In genomic region chr20:63842258-63842657, GRCh38 we compare ENCODE assay signal across 26 cellular contexts. TPM values are rescaled to one million over a fixed set of nuclear protein-coding genes. Genes with fewer than 3 reads are reported as not detected.
DNase-seq lines count a peak whose midpoint lies in the region; ATAC-seq and TF ChIP-seq lines count a peak whose summit lies in the region.
"Had no signal": no experiment of that assay in that cellular context is flagged by ENCODE, and none has a peak within 500 bp of the region (broad histone marks: within the 10 kb centered on the region; RNA-seq: fewer than 3 reads in every experiment).

No MANE protein-coding gene starts in this region.

- H3K4me3 Mint-ChIP-seq in activated naive CD4-positive, alpha-beta T cell treated with anti-CD3 and anti-CD28 coated beads, Interleukin-2, amount 50 U/mL, for 24 hours: no peak overlapping the region
- H3K4me3 Mint-ChIP-seq in central memory CD8-positive, alpha-beta T cell: no peak overlapping the region
- H3K4me3 Mint-ChIP-seq in naive B cell: peak overlapping the region in 7 of 8 donors; percentile 16 to 83 (median 54)
- H3K4me3 Mint-ChIP-seq in CD4-positive, alpha-beta T cell: no peak overlapping the region
- H3K4me3 Mint-ChIP-seq: GM23338 had no signal

- CTCF ChIA-PET in CD4-positive, alpha-beta T cell (lab: Charles Lee): no interaction called here

- H3K27me3 ChIP-seq in CD4-positive, alpha-beta T cell (ENCODE audit: control insufficient read depth, insufficient read depth, low read length): peaks cover 47% of the 10 kb centered on the region

- DNase-seq in activated naive CD4-positive, alpha-beta T cell treated with anti-CD3 and anti-CD28 coated beads, Interleukin-2, amount 50 U/mL, for 72 hours (ENCODE audit: low spot score in 2 of 2): no peak
- no peak for DNase-seq in central memory CD8-positive, alpha-beta T cell (ENCODE audit: low spot score in 2 of 2)
- DNase-seq in naive B cell: peak; percentile 53
- DNase-seq in NCI-H1417 treated with DMSO at 0.1 percent for 48 hours (lab: John Stamatoyannopoulos, UW): no peak
- no peak for DNase-seq in cardiac septum (ENCODE audit: low spot score)
- no peak for DNase-seq in CD4-positive, alpha-beta T cell
- DNase-seq: AML-193, DMS79, HCEC 1CT, MV-4-11, NCI-H1105 treated with DMSO at 0.1 percent for 48 hours, NCI-H1694, NCI-H2081 treated with DMSO at 0.1 percent for 48 hours, NCI-H446, NCI-H526, PC-3, Right ventricle myocardium superior had no signal

- no peaks in the 10 kb centered on the region for H3K36me3 Mint-ChIP-seq in activated naive CD4-positive, alpha-beta T cell treated with anti-CD3 and anti-CD28 coated beads, Interleukin-2, amount 50 U/mL, for 24 hours
- H3K36me3 Mint-ChIP-seq in activated naive CD4-positive, alpha-beta T cell treated with anti-CD3 and anti-CD28 coated beads, Interleukin-2, amount 50 U/mL, for 72 hours: no peaks in the 10 kb centered on the region
- H3K36me3 Mint-ChIP-seq in central memory CD8-positive, alpha-beta T cell (ENCODE audit: insufficient read depth): no peaks in the 10 kb centered on the region
- H3K36me3 Mint-ChIP-seq in naive B cell: no peaks in the 10 kb centered on the region
- no peaks in the 10 kb centered on the region for H3K36me3 Mint-ChIP-seq in CD4-positive, alpha-beta T cell (ENCODE audit: low read depth)

- H3K27ac Mint-ChIP-seq in activated naive CD4-positive, alpha-beta T cell treated with anti-CD3 and anti-CD28 coated beads, Interleukin-2, amount 50 U/mL, for 24 hours: peak overlapping the region; percentile 8
- H3K27ac Mint-ChIP-seq in activated naive CD4-positive, alpha-beta T cell treated with anti-CD3 and anti-CD28 coated beads, Interleukin-2, amount 50 U/mL, for 72 hours: no peak overlapping the region
- peak overlapping the region; percentile 29 for H3K27ac Mint-ChIP-seq in central memory CD8-positive, alpha-beta T cell (ENCODE audit: low read depth)
- peak overlapping the region in 3 of 6 donors; percentile 34 to 82 (median 62) for H3K27ac Mint-ChIP-seq in naive B cell
- no peak overlapping the region for H3K27ac Mint-ChIP-seq in CD4-positive, alpha-beta T cell
- H3K27ac Mint-ChIP-seq: GM23338, IgD-negative memory B cell had no signal

- no peak for ATAC-seq in activated naive CD4-positive, alpha-beta T cell treated with anti-CD3 and anti-CD28 coated beads, Interleukin-2, amount 50 U/mL, for 72 hours
- no peak for ATAC-seq in central memory CD8-positive, alpha-beta T cell (replicated peaks; ENCODE audit: extremely low read depth, poor library complexity, severe bottlenecking)
- ATAC-seq in naive B cell (ENCODE audit: low read depth in 2 of 2) (peak; percentile 76 to 88), HG03378 (IDR thresholded peaks at IDR 0.05; ENCODE audit: unreplicated experiment) (no peak)
- ATAC-seq in CD4-positive, alpha-beta T cell (ENCODE audit: poor library complexity): no peak
- ATAC-seq: GM23338, PC-3 had no signal

- intact Hi-C loops in cardiac septum (cut with DNase I): no loop called here
- intact Hi-C loops in CD4-positive, alpha-beta T cell (cut with DNase I, micrococcal nuclease): no loop called here

- H3K27me3 Mint-ChIP-seq in activated naive CD4-positive, alpha-beta T cell treated with anti-CD3 and anti-CD28 coated beads, Interleukin-2, amount 50 U/mL, for 24 hours: peaks cover 16% of the 10 kb centered on the region
- peaks cover 36% of the 10 kb centered on the region for H3K27me3 Mint-ChIP-seq in central memory CD8-positive, alpha-beta T cell
- H3K27me3 Mint-ChIP-seq in naive B cell: peaks cover 6 to 44% (median 29%) of the 10 kb centered on the region in 3 donors
- H3K27me3 Mint-ChIP-seq in CD4-positive, alpha-beta T cell: peaks cover 50% of the 10 kb centered on the region

- peaks cover 5% of the 10 kb centered on the region for H3K4me1 Mint-ChIP-seq in activated naive CD4-positive, alpha-beta T cell treated with anti-CD3 and anti-CD28 coated beads, Interleukin-2, amount 50 U/mL, for 24 hours
- H3K4me1 Mint-ChIP-seq in central memory CD8-positive, alpha-beta T cell: no peaks in the 10 kb centered on the region
- H3K4me1 Mint-ChIP-seq in naive B cell: peaks cover 26 to 39% (median 29%) of the 10 kb centered on the region in 3 donors
- peaks cover 5% of the 10 kb centered on the region for H3K4me1 Mint-ChIP-seq in CD4-positive, alpha-beta T cell (ENCODE audit: low read depth)

- no peak for TF ChIP-seq CTCF in CD4-positive, alpha-beta T cell (IDR thresholded peaks at IDR 0.05)

- no peak overlapping the region for H3K27ac ChIP-seq in CD4-positive, alpha-beta T cell (ENCODE audit: low read depth, low read length)

- H3K9me3 Mint-ChIP-seq in activated naive CD4-positive, alpha-beta T cell treated with anti-CD3 and anti-CD28 coated beads, Interleukin-2, amount 50 U/mL, for 24 hours: no peaks in the 10 kb centered on the region
- no peaks in the 10 kb centered on the region for H3K9me3 Mint-ChIP-seq in activated naive CD4-positive, alpha-beta T cell treated with anti-CD3 and anti-CD28 coated beads, Interleukin-2, amount 50 U/mL, for 72 hours
- no peaks in the 10 kb centered on the region for H3K9me3 Mint-ChIP-seq in central memory CD8-positive, alpha-beta T cell
- H3K9me3 Mint-ChIP-seq in naive B cell: no peaks in the 10 kb centered on the region
- no peaks in the 10 kb centered on the region for H3K9me3 Mint-ChIP-seq in CD4-positive, alpha-beta T cell
- H3K9me3 Mint-ChIP-seq: GM23338, IgD-negative memory B cell had no signal

- no peaks in the 10 kb centered on the region for H3K9me3 ChIP-seq in CD4-positive, alpha-beta T cell (ENCODE audit: control insufficient read depth, low read length)

- POLR2A ChIA-PET in CD4-positive, alpha-beta T cell (lab: Charles Lee): no interaction called here

RNA-seq across cellular contexts. Expression of gene ZBTB46, which starts 11.2 kb away (rescaled TPM):
- total RNA-seq in activated naive CD4-positive, alpha-beta T cell treated with anti-CD3 and anti-CD28 coated beads, Interleukin-2, amount 50 U/mL, for 72 hours: 1 to 10 TPM in 1 of 2 donors, under 1 TPM in 1; 0.39 to 1.2 TPM
- polyA plus RNA-seq in naive B cell (ENCODE audit: low read depth in 6 of 6): under 1 TPM in 1 of 6 donors, not detected in 5; 0.15 TPM
- total RNA-seq in cardiac septum: 17.4 TPM
- total RNA-seq in CD4-positive, alpha-beta T cell: under 1 TPM; 0.08 to 0.34 TPM

RNA-seq across cellular contexts. Expression of gene ABHD16B, which starts 19.0 kb away (rescaled TPM):
- total RNA-seq in activated naive CD4-positive, alpha-beta T cell treated with anti-CD3 and anti-CD28 coated beads, Interleukin-2, amount 50 U/mL, for 72 hours: not detected
- 1 to 10 TPM in 1 of 6 donors, not detected in 5; 1.1 TPM for polyA plus RNA-seq in naive B cell (ENCODE audit: low read depth in 6 of 6)
- not detected for total RNA-seq in cardiac septum
- total RNA-seq in CD4-positive, alpha-beta T cell: not detected
- total RNA-seq: A172, GM23338, M059J, PC-3, Right ventricle myocardium superior, RPMI7951, SK-MEL-5 had no signal
- polyA plus RNA-seq: AG04450, GM23338 had no signal

RNA-seq across cellular contexts. Expression of gene TPD52L2, which starts 22.8 kb away (rescaled TPM):
- 10 to 100 TPM; 31.3 to 62.1 TPM for total RNA-seq in activated naive CD4-positive, alpha-beta T cell treated with anti-CD3 and anti-CD28 coated beads, Interleukin-2, amount 50 U/mL, for 72 hours
- 100 to 1,000 TPM in 1 of 6 donors, 10 to 100 TPM in 5; 61.1 to 105 (median 79.9) TPM for polyA plus RNA-seq in naive B cell (ENCODE audit: low read depth in 6 of 6)
- 72.0 TPM for total RNA-seq in cardiac septum
- 10 to 100 TPM; 15.1 to 15.3 TPM for total RNA-seq in CD4-positive, alpha-beta T cell

RNA-seq across cellular contexts. Expression of gene DNAJC5, which starts 52.7 kb away (rescaled TPM):
- 10 to 100 TPM; 30.7 to 41.9 TPM for total RNA-seq in activated naive CD4-positive, alpha-beta T cell treated with anti-CD3 and anti-CD28 coated beads, Interleukin-2, amount 50 U/mL, for 72 hours
- polyA plus RNA-seq in naive B cell (ENCODE audit: low read depth in 6 of 6): 1 to 10 TPM in 5 of 6 donors, under 1 TPM in 1; 0.23 to 4.2 (median 3.3) TPM
- total RNA-seq in cardiac septum: 36.1 TPM
- total RNA-seq in CD4-positive, alpha-beta T cell: 10 to 100 TPM; 21.4 to 22.5 TPM

Comparison
In these comparisons a context has a peak if more than half of its experiments do, and no peak if none do; other contexts are left out.
1. H3K27ac Mint-ChIP-seq: peak in activated naive CD4-positive, alpha-beta T cell treated with anti-CD3 and anti-CD28 coated beads, Interleukin-2, amount 50 U/mL, for 24 hours (single experiment) and central memory CD8-positive, alpha-beta T cell (single experiment); none in activated naive CD4-positive, alpha-beta T cell treated with anti-CD3 and anti-CD28 coated beads, Interleukin-2, amount 50 U/mL, for 72 hours (0 of 2) and CD4-positive, alpha-beta T cell (single experiment).
2. H3K4me3 Mint-ChIP-seq: peak in naive B cell (7 of 8); none in activated naive CD4-positive, alpha-beta T cell treated with anti-CD3 and anti-CD28 coated beads, Interleukin-2, amount 50 U/mL, for 24 hours (single experiment), central memory CD8-positive, alpha-beta T cell (single experiment) and CD4-positive, alpha-beta T cell (single experiment).
3. ATAC-seq: peak in naive B cell (2 of 2); none in activated naive CD4-positive, alpha-beta T cell treated with anti-CD3 and anti-CD28 coated beads, Interleukin-2, amount 50 U/mL, for 72 hours (0 of 2), central memory CD8-positive, alpha-beta T cell (single experiment), HG03378 (single experiment) and CD4-positive, alpha-beta T cell (single experiment).